Comparison of ENCODE assay signal across 17 cellular contexts in the genomic region with DNA sequence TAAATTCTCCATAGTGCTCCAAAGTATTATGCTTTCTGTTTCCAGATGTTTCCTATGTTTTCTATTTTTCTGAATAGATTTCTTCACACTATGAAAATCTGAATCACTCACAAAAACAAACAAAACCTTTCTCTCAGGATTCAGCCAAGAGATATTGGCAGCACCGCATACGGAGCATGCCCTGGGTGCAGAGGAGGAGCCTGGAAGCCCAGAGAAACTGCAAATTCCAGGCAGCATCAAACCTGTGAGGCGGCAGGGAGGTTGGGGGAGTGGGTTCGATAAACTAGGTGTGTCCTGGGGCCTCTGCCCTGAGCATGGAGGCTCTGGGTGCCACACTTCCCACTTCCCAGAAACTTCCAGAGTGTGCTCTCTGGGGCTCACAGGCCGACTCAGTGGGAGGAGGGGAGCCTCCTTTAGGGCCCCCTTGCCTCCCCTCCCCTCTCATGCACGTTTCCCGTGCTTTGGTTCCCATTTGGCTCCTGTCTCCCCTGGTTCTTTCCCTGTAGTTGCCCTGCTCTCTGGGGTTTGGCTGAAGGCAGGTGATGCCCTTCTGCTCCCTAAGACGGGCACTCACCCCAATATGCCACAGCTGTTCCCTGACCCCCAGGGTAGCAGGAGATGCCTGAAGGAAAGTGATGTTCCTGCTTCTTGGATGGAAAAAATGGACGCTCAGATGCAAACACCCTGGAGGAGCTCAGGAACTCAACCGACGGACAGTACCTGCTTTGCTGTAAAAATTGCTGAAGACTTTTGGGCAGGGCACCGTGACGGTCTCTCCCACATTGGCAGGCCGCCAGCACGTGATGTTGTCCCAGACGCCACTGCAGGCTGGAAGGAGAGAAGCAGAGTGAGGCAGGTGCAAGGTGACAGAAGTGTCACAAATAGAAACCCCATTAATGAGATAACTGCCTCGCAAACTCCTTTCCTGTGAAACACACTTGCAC. TPM values are rescaled to one million over a fixed set of nuclear protein-coding genes. Genes with fewer than 3 reads are reported as not detected.
DNase-seq lines count a peak whose midpoint lies in the region; ATAC-seq and TF ChIP-seq lines count a peak whose summit lies in the region.
"Had no signal": no experiment of that assay in that cellular context is flagged by ENCODE, and none has a peak within 500 bp of the region (broad histone marks: within the 10 kb centered on the region; RNA-seq: fewer than 3 reads in every experiment).

No MANE protein-coding gene starts in this region.

- H3K9me3 ChIP-seq in psoas muscle: no peaks in the 10 kb centered on the region
- H3K9me3 ChIP-seq in CD8-positive, alpha-beta T cell (ENCODE audit: low read length): no peaks in the 10 kb centered on the region

- peak; percentile 29 to 42 for DNase-seq in NCI-H187 (lab: John Stamatoyannopoulos, UW)
- DNase-seq in NCI-H187 treated with DMSO at 0.1 percent for 48 hours (lab: John Stamatoyannopoulos, UW): no peak
- peak; percentile 6 for DNase-seq in NCI-H2029 treated with DMSO at 0.1 percent for 48 hours (lab: John Stamatoyannopoulos, UW)
- peak; percentile 55 for DNase-seq in coronary artery (ENCODE audit: low spot score)
- peak; percentile 18 to 35 for DNase-seq in psoas muscle
- no peak for DNase-seq in CD8-positive, alpha-beta T cell
- no peak for DNase-seq in germinal center (ENCODE audit: low spot score)
- no peak for DNase-seq in NK-92 (lab: John Stamatoyannopoulos, UW; ENCODE audit: unreplicated experiment)
- DNase-seq: erythroblast, glutamatergic neuron, GOT3, immature natural killer cell, NCI-H2227 treated with DMSO at 0.1 percent for 48 hours, trophoblast cell had no signal

- POLR2A ChIA-PET in CD8-positive, alpha-beta T cell (lab: Charles Lee): no interaction called here

- H3K4me3 ChIP-seq in coronary artery (no peak overlapping the region), psoas muscle (no peak overlapping the region)
- H3K4me3 ChIP-seq in CD8-positive, alpha-beta T cell (ENCODE audit: low read depth, low read length): no peak overlapping the region
- H3K4me3 ChIP-seq: skin epidermis had no signal

- no peaks in the 10 kb centered on the region for H3K36me3 ChIP-seq in psoas muscle (ENCODE audit: insufficient read depth in 1 of 2, low read depth in 1 of 2)
- H3K36me3 ChIP-seq in CD8-positive, alpha-beta T cell (ENCODE audit: insufficient read depth, low read length): no peaks in the 10 kb centered on the region

- H3K27ac ChIP-seq in coronary artery (peak overlapping the region; percentile 6 to 52), psoas muscle (no peak overlapping the region)
- no peak overlapping the region for H3K27ac ChIP-seq in CD8-positive, alpha-beta T cell (ENCODE audit: low read depth, low read length)
- H3K27ac ChIP-seq: skin epidermis had no signal

- CTCF ChIA-PET in CD8-positive, alpha-beta T cell (lab: Charles Lee): no interaction called here

- peaks cover 14% of the 10 kb centered on the region for H3K27me3 Mint-ChIP-seq in CD8-positive, alpha-beta T cell (ENCODE audit: low read depth)

- no peak overlapping the region for H3K27ac Mint-ChIP-seq in CD8-positive, alpha-beta T cell
- H3K27ac Mint-ChIP-seq: dendritic cell treated with granulocyte-macrophage colony-stimulating factor and Interleukin-4, amounts not matched to agents 40 ng/mL and 50 ng/mL, for 4 days had no signal

- no peaks in the 10 kb centered on the region for H3K9me3 Mint-ChIP-seq in CD8-positive, alpha-beta T cell
- H3K9me3 Mint-ChIP-seq: dendritic cell treated with granulocyte-macrophage colony-stimulating factor and Interleukin-4, amounts not matched to agents 40 ng/mL and 50 ng/mL, for 4 days had no signal

- H3K4me1 ChIP-seq in psoas muscle: peaks cover 8% of the 10 kb centered on the region
- no peaks in the 10 kb centered on the region for H3K4me1 ChIP-seq in CD8-positive, alpha-beta T cell (ENCODE audit: insufficient read depth, low read length)

- WGBS in psoas muscle, 3 donors: 61 to 81% (median 64%) methylated on average over 17 of the region's 17 CpGs

- H3K4me1 Mint-ChIP-seq in CD8-positive, alpha-beta T cell (ENCODE audit: low read depth): peaks cover 5% of the 10 kb centered on the region

- no peak overlapping the region for H3K4me3 Mint-ChIP-seq in CD8-positive, alpha-beta T cell
- H3K4me3 Mint-ChIP-seq: dendritic cell treated with granulocyte-macrophage colony-stimulating factor and Interleukin-4, amounts not matched to agents 40 ng/mL and 50 ng/mL, for 4 days; immature natural killer cell had no signal

- no peaks in the 10 kb centered on the region for H3K36me3 Mint-ChIP-seq in CD8-positive, alpha-beta T cell
- H3K36me3 Mint-ChIP-seq: immature natural killer cell had no signal

- no peak for ATAC-seq in psoas muscle
- ATAC-seq in CD8-positive, alpha-beta T cell: no peak

- intact Hi-C loops in psoas muscle (cut with DNase I): loop anchor here in 1 of 2 donors (5.0 kb wide), 1 partner anchor 33 kb away; a partner anchor contains a TSS
- intact Hi-C loops in CD8-positive, alpha-beta T cell (cut with DNase I, micrococcal nuclease): no loop called here

- no peaks in the 10 kb centered on the region for H3K27me3 ChIP-seq in psoas muscle (ENCODE audit: insufficient read depth in 3 of 3, low read length in 2 of 3)
- H3K27me3 ChIP-seq in CD8-positive, alpha-beta T cell (ENCODE audit: insufficient read depth, low read length): no peaks in the 10 kb centered on the region

- TF ChIP-seq CTCF in coronary artery (IDR thresholded peaks at IDR 0.05) (no peak), psoas muscle (IDR thresholded peaks at IDR 0.05) (no peak)
- no peak for TF ChIP-seq CTCF in CD8-positive, alpha-beta T cell (IDR thresholded peaks at IDR 0.05)

RNA-seq across cellular contexts. Expression of a gene that starts 35.3 kb away (rescaled TPM):
- 1 to 10 TPM; 2.4 to 3.6 (median 3.3) TPM for total RNA-seq in psoas muscle
- polyA plus RNA-seq in psoas muscle: 1 to 10 TPM in 2 of 3 donors, under 1 TPM in 1; 0.60 to 2.3 (median 1.3) TPM
- total RNA-seq in CD8-positive, alpha-beta T cell: under 1 TPM; 0.61 to 0.73 TPM
- total RNA-seq: M059J had no signal

Comparison
In these comparisons a context has a peak if more than half of its experiments do, and no peak if none do; other contexts are left out.
1. DNase-seq: peak in NCI-H187 (2 of 2), NCI-H2029 treated with DMSO at 0.1 percent for 48 hours (single experiment), coronary artery (single experiment) and psoas muscle (2 of 2); none in NCI-H187 treated with DMSO at 0.1 percent for 48 hours (single experiment), CD8-positive, alpha-beta T cell (0 of 7), germinal center (single experiment) and NK-92 (single experiment).
2. H3K27ac ChIP-seq: peak in coronary artery (2 of 2); none in psoas muscle (single experiment) and CD8-positive, alpha-beta T cell (single experiment).